ENCODE assay signal across 27 cellular contexts in the genomic region with DNA sequence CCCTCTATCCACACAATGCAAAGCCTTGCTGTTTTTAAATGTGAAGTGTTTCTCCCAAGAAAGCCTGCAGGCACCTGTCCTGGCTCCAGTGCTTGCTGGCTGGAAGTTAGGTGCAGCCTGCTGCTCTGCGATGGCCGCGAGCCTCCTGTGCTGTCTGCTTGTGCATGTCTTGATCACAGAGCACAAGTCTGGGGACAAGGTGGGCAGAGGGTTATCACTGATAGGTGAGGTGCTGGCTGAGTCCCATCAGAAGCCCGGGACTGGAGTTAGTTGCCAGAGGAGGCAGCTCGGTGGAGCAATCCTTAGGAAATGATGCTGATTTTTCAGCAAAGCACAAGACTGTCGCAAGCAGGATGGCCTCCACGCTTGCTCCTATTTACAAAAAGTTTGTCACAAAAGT.
"Had no signal": no experiment of that assay in that cellular context is flagged by ENCODE, and none has a peak within 500 bp of the region (broad histone marks: within the 10 kb centered on the region; RNA-seq: fewer than 3 reads in every experiment).

No MANE protein-coding gene starts in this region.

- H3K4me3 Mint-ChIP-seq: naive thymus-derived CD8-positive, alpha-beta T cell; natural killer cell treated with Interleukin-12 subunit alpha and Interleukin-12 subunit beta and Interleukin-15 and Interleukin-18, amount 100 ng/mL, for 72 hours; nephron progenitor cell; neural crest cell; stimulated activated effector memory CD8-positive, alpha-beta T cell treated with anti-CD3 and anti-CD28 coated beads, Interleukin-12 subunit alpha, Interleukin-12 subunit beta, amount 100 ng/mL, for 72 hours; stimulated activated naive B cell treated with anti-CD40 and anti-IgM and Interleukin-4, amounts not matched to agents 10 μg/mL and 1 μg/mL and 100 μg/mL, for 72 hours; stimulated activated naive CD8-positive, alpha-beta T cell treated with anti-CD3 and anti-CD28 coated beads, Interleukin-15, Interleukin-2, amounts not matched to agents 100 ng/mL and 50 ng/mL, for 24 hours had no signal

- H3K9me3 ChIP-seq: neutrophil, pancreas, psoas muscle, right lobe of liver, sigmoid colon, stomach, thoracic aorta, thyroid gland, tibial nerve, upper lobe of right lung, uterus had no signal

- ATAC-seq: naive thymus-derived CD8-positive, alpha-beta T cell; natural killer cell treated with Interleukin-12 subunit alpha and Interleukin-12 subunit beta and Interleukin-15 and Interleukin-18, amount 100 ng/mL, for 72 hours; pancreas; psoas muscle; right cardiac atrium; stimulated activated effector memory CD8-positive, alpha-beta T cell treated with anti-CD3 and anti-CD28 coated beads, Interleukin-12 subunit alpha, Interleukin-12 subunit beta, amount 100 ng/mL, for 72 hours; stimulated activated naive B cell treated with anti-CD40 and anti-IgM and Interleukin-4, amounts not matched to agents 10 μg/mL and 1 μg/mL and 100 μg/mL, for 72 hours; upper lobe of right lung had no signal

- H3K27ac Mint-ChIP-seq: naive thymus-derived CD8-positive, alpha-beta T cell; natural killer cell treated with Interleukin-12 subunit alpha and Interleukin-12 subunit beta and Interleukin-15 and Interleukin-18, amount 100 ng/mL, for 72 hours; nephron progenitor cell; stimulated activated effector memory CD8-positive, alpha-beta T cell treated with anti-CD3 and anti-CD28 coated beads, Interleukin-12 subunit alpha, Interleukin-12 subunit beta, amount 100 ng/mL, for 72 hours; stimulated activated naive B cell treated with anti-CD40 and anti-IgM and Interleukin-4, amounts not matched to agents 10 μg/mL and 1 μg/mL and 100 μg/mL, for 72 hours; stimulated activated naive CD8-positive, alpha-beta T cell treated with anti-CD3 and anti-CD28 coated beads, Interleukin-15, Interleukin-2, amounts not matched to agents 100 ng/mL and 50 ng/mL, for 24 hours had no signal

- H3K27me3 ChIP-seq: neutrophil, pancreas, right lobe of liver, sigmoid colon, thyroid gland, tibial nerve, uterus had no signal

- H3K4me1 ChIP-seq: psoas muscle, right lobe of liver, sigmoid colon, stomach, thyroid gland, upper lobe of right lung, uterus had no signal

- H3K27ac ChIP-seq: neutrophil, pancreas, psoas muscle, right lobe of liver, sigmoid colon, stomach, thoracic aorta, thyroid gland, tibial nerve, upper lobe of right lung, uterus had no signal

- DNase-seq: naive thymus-derived CD8-positive, alpha-beta T cell; nephron progenitor cell; nucleus accumbens; pancreas; psoas muscle; right cardiac atrium; sigmoid colon; small intestine; stimulated activated CD4-positive, alpha-beta T cell treated with anti-CD3 and anti-CD28 coated beads, Interleukin-15, amount 100 ng/mL, for 24 hours; stimulated activated CD4-positive, alpha-beta T cell treated with anti-CD3 and anti-CD28 coated beads, Interleukin-2, amount 100 ng/mL, for 24 hours; stimulated activated CD4-positive, alpha-beta T cell treated with anti-CD3 and anti-CD28 coated beads, Interleukin-2, amount 100 ng/mL, for 48 hours; stimulated activated CD4-positive, alpha-beta T cell treated with anti-CD3 and anti-CD28 coated beads, Interleukin-4, amount 100 ng/mL, for 24 hours; stimulated activated naive B cell treated with anti-CD40 and anti-IgM and Interleukin-4, amounts not matched to agents 10 μg/mL and 1 μg/mL and 100 μg/mL, for 72 hours; stimulated activated naive CD4-positive, alpha-beta T cell treated with Interleukin-2 at 50 U/mL for 16 hours; stomach; thyroid gland; trophoblast cell; upper lobe of right lung had no signal

- H3K9me3 Mint-ChIP-seq: natural killer cell treated with Interleukin-12 subunit alpha and Interleukin-12 subunit beta and Interleukin-15 and Interleukin-18, amount 100 ng/mL, for 72 hours; nephron progenitor cell; neural crest cell; stimulated activated effector memory CD8-positive, alpha-beta T cell treated with anti-CD3 and anti-CD28 coated beads, Interleukin-12 subunit alpha, Interleukin-12 subunit beta, amount 100 ng/mL, for 72 hours; stimulated activated naive CD8-positive, alpha-beta T cell treated with anti-CD3 and anti-CD28 coated beads, Interleukin-15, Interleukin-2, amounts not matched to agents 100 ng/mL and 50 ng/mL, for 24 hours had no signal

- H3K36me3 ChIP-seq: neutrophil, pancreas, right lobe of liver, sigmoid colon, stomach, thoracic aorta, thyroid gland, tibial nerve, upper lobe of right lung, uterus had no signal

- H3K4me1 Mint-ChIP-seq: neural crest cell; stimulated activated effector memory CD8-positive, alpha-beta T cell treated with anti-CD3 and anti-CD28 coated beads, Interleukin-12 subunit alpha, Interleukin-12 subunit beta, amount 100 ng/mL, for 72 hours; stimulated activated naive B cell treated with anti-CD40 and anti-IgM and Interleukin-4, amounts not matched to agents 10 μg/mL and 1 μg/mL and 100 μg/mL, for 72 hours had no signal

- H3K4me3 ChIP-seq: pancreas, psoas muscle, right lobe of liver, sigmoid colon, stomach, thoracic aorta, thyroid gland, tibial nerve, upper lobe of right lung, uterus had no signal

- H3K36me3 Mint-ChIP-seq: naive thymus-derived CD8-positive, alpha-beta T cell; natural killer cell treated with Interleukin-12 subunit alpha and Interleukin-12 subunit beta and Interleukin-15 and Interleukin-18, amount 100 ng/mL, for 72 hours; stimulated activated effector memory CD8-positive, alpha-beta T cell treated with anti-CD3 and anti-CD28 coated beads, Interleukin-12 subunit alpha, Interleukin-12 subunit beta, amount 100 ng/mL, for 72 hours; stimulated activated naive B cell treated with anti-CD40 and anti-IgM and Interleukin-4, amounts not matched to agents 10 μg/mL and 1 μg/mL and 100 μg/mL, for 72 hours had no signal
